In genomic region chr3:128285925-128286275, GRCh38 we compare ENCODE assay signal across 24 cellular contexts.
"Had no signal": no experiment of that assay in that cellular context is flagged by ENCODE, and none has a peak within 500 bp of the region (broad histone marks: within the 10 kb centered on the region; RNA-seq: fewer than 3 reads in every experiment).

No MANE protein-coding gene starts in this region.

- H3K4me3 Mint-ChIP-seq: activated T-cell treated with anti-CD3 and anti-CD28 coated beads, Interleukin-2, amount 50 U/mL, for 4 hours; activated T-helper 17 cell treated with anti-CD3 and anti-CD28 coated beads, Interleukin-2, amount 50 U/mL, for 72 hours; immature natural killer cell; stimulated activated naive B cell treated with anti-CD40 and anti-IgM and Interleukin-4, amounts not matched to agents 10 μg/mL and 1 μg/mL and 100 μg/mL, for 72 hours; T-helper 2 cell treated with Interferon-gamma antibody and Interleukin-4, amounts not matched to agents 5 μg/mL and 100 μg/mL, for 36 hours had no signal

- ATAC-seq: activated T-cell treated with anti-CD3 and anti-CD28 coated beads, Interleukin-2, amount 50 U/mL, for 4 hours; activated T-helper 17 cell treated with anti-CD3 and anti-CD28 coated beads, Interleukin-2, amount 50 U/mL, for 72 hours; esophagus mucosa; left colon; stimulated activated naive B cell treated with anti-CD40 and anti-IgM and Interleukin-4, amounts not matched to agents 10 μg/mL and 1 μg/mL and 100 μg/mL, for 72 hours had no signal

- H3K27me3 Mint-ChIP-seq: activated T-helper 17 cell treated with anti-CD3 and anti-CD28 coated beads, Interleukin-2, amount 50 U/mL, for 72 hours; progenitor cell of endocrine pancreas; stimulated activated naive B cell treated with anti-CD40 and anti-IgM and Interleukin-4, amounts not matched to agents 10 μg/mL and 1 μg/mL and 100 μg/mL, for 72 hours had no signal

- DNase-seq: activated CD4-positive, alpha-beta T cell treated with anti-CD3 and anti-CD28 coated beads for 4 hours; activated CD4-positive, alpha-beta T cell treated with anti-CD3 and anti-CD28 coated beads, Interleukin-2, amount 50 U/mL, for 48 hours; activated CD8-positive, alpha-beta memory T cell treated with anti-CD3 and anti-CD28 coated beads, Interleukin-2, amount 50 U/mL, for 4 hours; activated gamma-delta T cell treated with Interleukin-2 at 50 U/mL for 16 hours; activated naive CD4-positive, alpha-beta T cell treated with anti-CD3 and anti-CD28 coated beads, Interleukin-2, amount 50 U/mL, for 16 hours; activated T-cell treated with anti-CD3 and anti-CD28 coated beads, Interleukin-2, amount 50 U/mL, for 4 hours; amniotic stem cell; brain microvascular endothelial cell; foreskin fibroblast; hypothalamus; immature natural killer cell; kidney; left colon; retina; stimulated activated CD4-positive, alpha-beta T cell treated with anti-CD3 and anti-CD28 coated beads, Interleukin-1b, Interleukin-23, amount 100 ng/mL, for 48 hours; stimulated activated CD4-positive, alpha-beta T cell treated with anti-CD3 and anti-CD28 coated beads, Interleukin-4, amount 100 ng/mL, for 4 hours; stimulated activated CD8-positive, alpha-beta memory T cell treated with anti-CD3 and anti-CD28 coated beads, Interleukin-4, amount 100 ng/mL, for 48 hours; stimulated activated naive B cell treated with anti-CD40 and anti-IgM and Interleukin-4, amounts not matched to agents 10 μg/mL and 1 μg/mL and 100 μg/mL, for 72 hours; T-helper 1 cell; tibial artery had no signal

- H3K9me3 Mint-ChIP-seq: activated T-helper 17 cell treated with anti-CD3 and anti-CD28 coated beads, Interleukin-2, amount 50 U/mL, for 72 hours; immature natural killer cell; stimulated activated naive B cell treated with anti-CD40 and anti-IgM and Interleukin-4, amounts not matched to agents 10 μg/mL and 1 μg/mL and 100 μg/mL, for 72 hours had no signal

- H3K27ac Mint-ChIP-seq: activated T-helper 17 cell treated with anti-CD3 and anti-CD28 coated beads, Interleukin-2, amount 50 U/mL, for 72 hours; immature natural killer cell; progenitor cell of endocrine pancreas; T-helper 2 cell treated with Interferon-gamma antibody and Interleukin-4, amounts not matched to agents 5 μg/mL and 100 μg/mL, for 36 hours had no signal

- H3K4me1 Mint-ChIP-seq: activated T-helper 17 cell treated with anti-CD3 and anti-CD28 coated beads, Interleukin-2, amount 50 U/mL, for 72 hours; immature natural killer cell; stimulated activated naive B cell treated with anti-CD40 and anti-IgM and Interleukin-4, amounts not matched to agents 10 μg/mL and 1 μg/mL and 100 μg/mL, for 72 hours had no signal
